29 cellular contexts compared by ENCODE assay signal in genomic region chr18:42245137-42245536, GRCh38.
"Had no signal": no experiment of that assay in that cellular context is flagged by ENCODE, and none has a peak within 500 bp of the region (broad histone marks: within the 10 kb centered on the region; RNA-seq: fewer than 3 reads in every experiment).

No MANE protein-coding gene starts in this region.

- H3K9me3 Mint-ChIP-seq: stimulated activated memory B cell treated with anti-CD40 and anti-IgM and Interleukin-4, amounts not matched to agents 10 μg/mL and 1 μg/mL and 100 μg/mL, for 72 hours; stimulated activated naive B cell treated with anti-CD40 and anti-IgM and Interleukin-4, amounts not matched to agents 10 μg/mL and 1 μg/mL and 100 μg/mL, for 72 hours; stimulated activated naive CD8-positive, alpha-beta T cell treated with anti-CD3 and anti-CD28 coated beads, Interleukin-15, Interleukin-2, amounts not matched to agents 100 ng/mL and 50 ng/mL, for 24 hours; type B pancreatic cell had no signal

- H3K27me3 Mint-ChIP-seq: stimulated activated memory B cell treated with anti-CD40 and anti-IgM and Interleukin-4, amounts not matched to agents 10 μg/mL and 1 μg/mL and 100 μg/mL, for 72 hours; stimulated activated naive CD8-positive, alpha-beta T cell treated with anti-CD3 and anti-CD28 coated beads, Interleukin-15, amount 100 ng/mL, for 72 hours; stimulated activated naive CD8-positive, alpha-beta T cell treated with anti-CD3 and anti-CD28 coated beads, Interleukin-15, Interleukin-2, amounts not matched to agents 100 ng/mL and 50 ng/mL, for 24 hours; type B pancreatic cell had no signal

- H3K27me3 ChIP-seq: stomach, suprapubic skin, testis, thyroid gland, tibial artery, tibial nerve, transverse colon, upper lobe of left lung, upper lobe of right lung, uterus, vagina had no signal

- FAIRE-seq: urothelium cell line had no signal

- H3K9me3 ChIP-seq: stomach, suprapubic skin, testis, thoracic aorta, thyroid gland, tibial artery, tibial nerve, transverse colon, upper lobe of left lung, upper lobe of right lung, uterus, vagina had no signal

- H3K4me3 Mint-ChIP-seq: stimulated activated effector memory CD8-positive, alpha-beta T cell treated with anti-CD3 and anti-CD28 coated beads, Interleukin-12 subunit alpha, Interleukin-12 subunit beta, amount 100 ng/mL, for 72 hours; stimulated activated memory B cell treated with anti-CD40 and anti-IgM and Interleukin-4, amounts not matched to agents 10 μg/mL and 1 μg/mL and 100 μg/mL, for 72 hours; stimulated activated naive B cell treated with anti-CD40 and anti-IgM and Interleukin-4, amounts not matched to agents 10 μg/mL and 1 μg/mL and 100 μg/mL, for 72 hours; stimulated activated naive CD8-positive, alpha-beta T cell treated with anti-CD3 and anti-CD28 coated beads, Interleukin-15, amount 100 ng/mL, for 72 hours; stimulated activated naive CD8-positive, alpha-beta T cell treated with anti-CD3 and anti-CD28 coated beads, Interleukin-15, Interleukin-2, amounts not matched to agents 100 ng/mL and 50 ng/mL, for 24 hours; type B pancreatic cell had no signal

- ATAC-seq: stimulated activated effector memory CD8-positive, alpha-beta T cell treated with anti-CD3 and anti-CD28 coated beads, Interleukin-12 subunit alpha, Interleukin-12 subunit beta, amount 100 ng/mL, for 72 hours; stimulated activated memory B cell treated with anti-CD40 and anti-IgM and Interleukin-4, amounts not matched to agents 10 μg/mL and 1 μg/mL and 100 μg/mL, for 72 hours; stimulated activated naive B cell treated with anti-CD40 and anti-IgM and Interleukin-4, amounts not matched to agents 10 μg/mL and 1 μg/mL and 100 μg/mL, for 72 hours; stimulated activated naive CD8-positive, alpha-beta T cell treated with anti-CD3 and anti-CD28 coated beads, Interleukin-15, amount 100 ng/mL, for 72 hours; stimulated activated naive CD8-positive, alpha-beta T cell treated with anti-CD3 and anti-CD28 coated beads, Interleukin-15, Interleukin-2, amounts not matched to agents 100 U/mL and 50 U/mL, for 24 hours; upper lobe of right lung had no signal

- H3K4me1 ChIP-seq: stomach, suprapubic skin, testis, thyroid gland, tibial nerve, transverse colon, upper lobe of left lung, upper lobe of right lung, uterus, vagina had no signal

- H3K27ac ChIP-seq: stomach, suprapubic skin, testis, thoracic aorta, thyroid gland, tibial artery, tibial nerve, transverse colon, upper lobe of left lung, upper lobe of right lung, uterus, vagina had no signal

- H3K36me3 ChIP-seq: stomach, suprapubic skin, thoracic aorta, thyroid gland, tibial artery, tibial nerve, transverse colon, upper lobe of left lung, upper lobe of right lung, uterus, vagina had no signal

- H3K4me3 ChIP-seq: stomach, suprapubic skin, testis, thoracic aorta, thyroid gland, tibial artery, tibial nerve, transverse colon, upper lobe of left lung, upper lobe of right lung, uterus, vagina had no signal

- H3K4me1 Mint-ChIP-seq: stimulated activated effector memory CD8-positive, alpha-beta T cell treated with anti-CD3 and anti-CD28 coated beads, Interleukin-12 subunit alpha, Interleukin-12 subunit beta, amount 100 ng/mL, for 72 hours; stimulated activated memory B cell treated with anti-CD40 and anti-IgM and Interleukin-4, amounts not matched to agents 10 μg/mL and 1 μg/mL and 100 μg/mL, for 72 hours; stimulated activated naive B cell treated with anti-CD40 and anti-IgM and Interleukin-4, amounts not matched to agents 10 μg/mL and 1 μg/mL and 100 μg/mL, for 72 hours; stimulated activated naive CD8-positive, alpha-beta T cell treated with anti-CD3 and anti-CD28 coated beads, Interleukin-15, amount 100 ng/mL, for 72 hours had no signal

- H3K36me3 Mint-ChIP-seq: stimulated activated effector memory CD8-positive, alpha-beta T cell treated with anti-CD3 and anti-CD28 coated beads, Interleukin-12 subunit alpha, Interleukin-12 subunit beta, amount 100 ng/mL, for 72 hours; stimulated activated memory B cell treated with anti-CD40 and anti-IgM and Interleukin-4, amounts not matched to agents 10 μg/mL and 1 μg/mL and 100 μg/mL, for 72 hours; stimulated activated naive B cell treated with anti-CD40 and anti-IgM and Interleukin-4, amounts not matched to agents 10 μg/mL and 1 μg/mL and 100 μg/mL, for 72 hours; type B pancreatic cell had no signal

- H3K27ac Mint-ChIP-seq: stimulated activated effector memory CD8-positive, alpha-beta T cell treated with anti-CD3 and anti-CD28 coated beads, Interleukin-12 subunit alpha, Interleukin-12 subunit beta, amount 100 ng/mL, for 72 hours; stimulated activated memory B cell treated with anti-CD40 and anti-IgM and Interleukin-4, amounts not matched to agents 10 μg/mL and 1 μg/mL and 100 μg/mL, for 72 hours; stimulated activated naive B cell treated with anti-CD40 and anti-IgM and Interleukin-4, amounts not matched to agents 10 μg/mL and 1 μg/mL and 100 μg/mL, for 72 hours; stimulated activated naive CD8-positive, alpha-beta T cell treated with anti-CD3 and anti-CD28 coated beads, Interleukin-15, amount 100 ng/mL, for 72 hours; stimulated activated naive CD8-positive, alpha-beta T cell treated with anti-CD3 and anti-CD28 coated beads, Interleukin-15, Interleukin-2, amounts not matched to agents 100 ng/mL and 50 ng/mL, for 24 hours; type B pancreatic cell had no signal

- DNase-seq: stimulated activated CD4-positive, alpha-beta T cell treated with anti-CD3 and anti-CD28 coated beads, Interleukin-2, amount 100 ng/mL, for 48 hours; stimulated activated CD4-positive, alpha-beta T cell treated with anti-CD3 and anti-CD28 coated beads, Interleukin-4, amount 100 ng/mL, for 1 hour; stimulated activated CD4-positive, alpha-beta T cell treated with anti-CD3 and anti-CD28 coated beads, Interleukin-4, amount 100 ng/mL, for 24 hours; stimulated activated CD4-positive, alpha-beta T cell treated with anti-CD3 and anti-CD28 coated beads, Interleukin-4, amount 100 ng/mL, for 4 hours; stimulated activated CD8-positive, alpha-beta memory T cell treated with anti-CD3 and anti-CD28 coated beads, Interleukin-4, amount 100 ng/mL, for 48 hours; stimulated activated naive B cell treated with anti-CD40 and anti-IgM and Interleukin-4, amounts not matched to agents 10 μg/mL and 1 μg/mL and 100 μg/mL, for 72 hours; stimulated activated naive CD4-positive, alpha-beta T cell; stimulated activated naive CD4-positive, alpha-beta T cell treated with Interleukin-2 at 50 U/mL for 16 hours; stimulated activated naive CD8-positive, alpha-beta T cell treated with anti-CD3 and anti-CD28 coated beads, Interleukin-15, amount 100 ng/mL, for 72 hours; stimulated activated naive CD8-positive, alpha-beta T cell treated with anti-CD3 and anti-CD28 coated beads, Interleukin-15, Interleukin-2, amounts not matched to agents 100 U/mL and 50 U/mL, for 24 hours; stomach; substantia nigra; testis; thyroid gland; tibial artery; transverse colon; trophoblast cell; upper lobe of left lung; upper lobe of right lung; uterus had no signal
